In the genomic region with DNA sequence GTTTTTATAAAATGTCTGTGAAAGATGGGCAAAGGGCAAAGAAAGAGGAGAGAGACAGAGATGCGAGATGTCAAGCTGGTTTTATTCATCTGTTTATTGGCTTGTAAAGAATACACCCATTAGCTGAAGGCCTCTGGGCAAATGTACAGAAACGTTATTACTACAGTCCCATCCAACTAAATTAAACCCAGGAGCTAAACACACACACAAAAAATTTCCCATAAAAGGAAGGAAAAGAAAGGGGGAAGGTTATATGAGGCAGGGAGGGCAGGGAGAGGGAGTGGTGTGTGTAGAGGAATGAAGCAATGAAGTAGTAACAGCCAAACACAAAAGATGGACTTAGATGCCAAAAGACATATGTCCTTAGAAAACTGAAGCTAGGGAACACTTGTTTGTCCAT, we compare ENCODE assay signal across 18 cellular contexts. TPM values are rescaled to one million over a fixed set of nuclear protein-coding genes. Genes with fewer than 3 reads are reported as not detected.
A peak's percentile ranks its signal among the peaks of the same experiment; 100 is the strongest.
DNase-seq lines count a peak whose midpoint lies in the region; ATAC-seq, FAIRE-seq and TF ChIP-seq lines count a peak whose summit lies in the region.
"Had no signal": no experiment of that assay in that cellular context is flagged by ENCODE, and none has a peak within 500 bp of the region (broad histone marks: within the 10 kb centered on the region; RNA-seq: fewer than 3 reads in every experiment).

No MANE protein-coding gene starts in this region.

- peaks cover 5% of the 10 kb centered on the region for H3K4me1 ChIP-seq in right cardiac atrium (ENCODE audit: control insufficient read depth, insufficient read depth, low read length)
- peaks cover 18% of the 10 kb centered on the region for H3K4me1 ChIP-seq in keratinocyte (ENCODE audit: control insufficient read depth, extremely low read depth, insufficient read depth, low read length)
- no peaks in the 10 kb centered on the region for H3K4me1 ChIP-seq in transverse colon

- H3K27ac ChIP-seq in right cardiac atrium (ENCODE audit: low read length) (no peak overlapping the region), keratinocyte (ENCODE audit: control insufficient read depth, insufficient read depth, low read length) (no peak overlapping the region), transverse colon (peak overlapping the region in 3 of 4 donors; percentile 8 to 63 (median 12))

- H3K9me3 Mint-ChIP-seq in endothelial cell (ENCODE audit: unreplicated experiment), result no peaks in the 10 kb centered on the region

- WGBS in right cardiac atrium, result 69% methylated on average over 2 of the region's 2 CpGs
- WGBS in transverse colon (ENCODE audit: low coverage in 1 of 2), 2 donors, result 27 to 38% methylated on average over 2 of the region's 2 CpGs

- no peaks in the 10 kb centered on the region for H3K9me1 ChIP-seq in keratinocyte (ENCODE audit: control insufficient read depth, extremely low read depth, insufficient read depth, low read length)

- peaks cover 4% of the 10 kb centered on the region for H3K36me3 Mint-ChIP-seq in endothelial cell (ENCODE audit: low read depth, unreplicated experiment)
- H3K36me3 Mint-ChIP-seq: CD4-positive, CD25-positive, alpha-beta regulatory T cell had no signal

- H3K36me3 ChIP-seq in keratinocyte (ENCODE audit: control insufficient read depth in 2 of 2, extremely low read depth in 1 of 2, insufficient read depth in 2 of 2, low read length in 2 of 2) (no peaks in the 10 kb centered on the region), transverse colon (no peaks in the 10 kb centered on the region)

- no peak for TF ChIP-seq POLR2A in transverse colon (IDR thresholded peaks at IDR 0.05)

- no peak overlapping the region for H3K9ac ChIP-seq in keratinocyte (ENCODE audit: control insufficient read depth, extremely low read depth, insufficient read depth, low read length)
- H3K9ac ChIP-seq: SK-N-SH had no signal

- no peaks in the 10 kb centered on the region for H3K9me3 ChIP-seq in right cardiac atrium (ENCODE audit: control insufficient read depth, low read length)
- H3K9me3 ChIP-seq in keratinocyte (ENCODE audit: control insufficient read depth, low read depth, low read length), result no peaks in the 10 kb centered on the region
- no peaks in the 10 kb centered on the region for H3K9me3 ChIP-seq in transverse colon
- H3K9me3 ChIP-seq: SK-N-SH had no signal

- peak overlapping the region; percentile 6 for H2AFZ ChIP-seq in keratinocyte (ENCODE audit: control insufficient read depth, low read length)

- H3K79me2 ChIP-seq in keratinocyte (ENCODE audit: control insufficient read depth, insufficient read depth, low read length), result peaks cover 9% of the 10 kb centered on the region

- in situ Hi-C loops in transverse colon (cut with MboI; ENCODE audit: low pct_ligation_motif_present in 1 of 4, low pct_unique_long_range_greater_than_20kb in 1 of 4, low sequenced_read_pairs in 3 of 4), result no loop called here

- H3K4me3 ChIP-seq in right cardiac atrium (ENCODE audit: low read length) (no peak overlapping the region), LNCaP clone FGC (ENCODE audit: low read depth, low read length) (no peak overlapping the region), keratinocyte (ENCODE audit: control insufficient read depth in 2 of 3, extremely low read depth in 1 of 3, insufficient read depth in 2 of 3, low read depth in 1 of 3, low read length in 3 of 3) (no peak overlapping the region), transverse colon (no peak overlapping the region)
- H3K4me3 ChIP-seq: K562 had no signal

- peak; percentile 20 for ATAC-seq in Right ventricle myocardium inferior
- no peak for ATAC-seq in right cardiac atrium
- ATAC-seq: HCT116, K562 had no signal

- no peak for FAIRE-seq in keratinocyte (lab: Jason Lieb, UNC)
- FAIRE-seq: K562 had no signal

- no peak for TF ChIP-seq EP300 in transverse colon (IDR thresholded peaks at IDR 0.05; ENCODE audit: low read depth)

- DNase-seq in Right ventricle myocardium inferior (ENCODE audit: missing footprints) (no peak), right cardiac atrium (no peak), LNCaP clone FGC (ENCODE audit: low read depth) (peak; percentile 62), keratinocyte (ENCODE audit: low read depth, low spot score) (no peak), transverse colon (no peak), endothelial cell (ENCODE audit: low spot score) (no peak), EL (no peak)
- no peak for DNase-seq in activated naive CD4-positive, alpha-beta T cell treated with anti-CD3 and anti-CD28 coated beads, Interleukin-2, amount 50 U/mL, for 16 hours
- DNase-seq: CD4-positive, CD25-positive, alpha-beta regulatory T cell; NCI-H1436 treated with DMSO at 0.1 percent for 48 hours; NCI-H2029 treated with DMSO at 0.1 percent for 48 hours; NCI-H748 treated with DMSO at 0.1 percent for 48 hours; SK-N-SH had no signal

- no peaks in the 10 kb centered on the region for H3K27me3 ChIP-seq in right cardiac atrium (ENCODE audit: control insufficient read depth, insufficient read depth)
- no peaks in the 10 kb centered on the region for H3K27me3 ChIP-seq in keratinocyte (ENCODE audit: control insufficient read depth, extremely low read depth, insufficient read depth, low read length)
- no peaks in the 10 kb centered on the region for H3K27me3 ChIP-seq in transverse colon

- no peak overlapping the region for H3K4me3 Mint-ChIP-seq in endothelial cell (ENCODE audit: unreplicated experiment)
- H3K4me3 Mint-ChIP-seq: CD4-positive, CD25-positive, alpha-beta regulatory T cell had no signal

- intact Hi-C loops in Right ventricle myocardium inferior (cut with DNase I) (no loop called here), right cardiac atrium (cut with DNase I) (no loop called here), transverse colon (cut with DNase I; ENCODE audit: low total_unique reads) (no loop called here)

- TF ChIP-seq CTCF in LNCaP clone FGC (IDR thresholded peaks at IDR 0.05; ENCODE audit: control insufficient read depth, extremely low read depth, insufficient read depth) (no peak), keratinocyte (optimal IDR thresholded peaks at IDR 0.05 in 1 of 3, IDR thresholded peaks at IDR 0.05 in 1 of 3, conservative IDR thresholded peaks at IDR 0.05 in 1 of 3; ENCODE audit: extremely low read depth in 1 of 3, insufficient read depth in 2 of 3, low read length in 3 of 3) (no peak), transverse colon (IDR thresholded peaks at IDR 0.05) (no peak), endothelial cell (IDR thresholded peaks at IDR 0.05; ENCODE audit: unreplicated experiment) (no peak)

- H3K27ac Mint-ChIP-seq in endothelial cell (ENCODE audit: unreplicated experiment), result no peak overlapping the region

- no peak overlapping the region for H3K4me2 ChIP-seq in keratinocyte (ENCODE audit: control insufficient read depth, extremely low read depth, insufficient read depth, low read depth, low read length)
- H3K4me2 ChIP-seq: SK-N-SH had no signal

- H4K20me1 ChIP-seq in keratinocyte (ENCODE audit: control insufficient read depth, extremely low read depth, insufficient read depth, low read length), result no peaks in the 10 kb centered on the region

- peaks cover 11% of the 10 kb centered on the region for H3K4me1 Mint-ChIP-seq in endothelial cell (ENCODE audit: unreplicated experiment)

- peaks cover 2% of the 10 kb centered on the region for H3K27me3 Mint-ChIP-seq in endothelial cell (ENCODE audit: unreplicated experiment)

- dilution Hi-C loops in keratinocyte (cut with MboI; ENCODE audit: extremely low pct_ligation_motif_present, low sequenced_read_pairs), result no loop called here

RNA-seq across cellular contexts. Expression of gene MFAP5, which starts 3.1 kb away (rescaled TPM):
- total RNA-seq in Right ventricle myocardium inferior (56.0 TPM), right cardiac atrium (10 to 100 TPM; 13.5 to 44.5 (median 22.6) TPM), transverse colon (10 to 100 TPM; 16.9 to 32.8 (median 22.0) TPM), endothelial cell (ENCODE audit: unreplicated experiment) (0.31 TPM)
- polyA plus RNA-seq in right cardiac atrium (49.4 TPM), keratinocyte (295 to 394 TPM (median 317 TPM) in 3 replicates)
- 33.5 TPM for polyA plus RNA-seq in keratinocyte (2011; ENCODE audit: low read depth)
- polyA plus RNA-seq in keratinocyte (2011; cell fraction: cytosol; rRNA removed), result 174 and 334 TPM in 2 replicates
- 541 and 570 TPM in 2 replicates for polyA plus RNA-seq in keratinocyte (2011; cell fraction: nucleus; rRNA removed)
- 84.4 and 142 TPM in 2 replicates for polyA plus RNA-seq in keratinocyte (2012; ENCODE audit: low replicate concordance)
- polyA minus RNA-seq in keratinocyte, result 158 to 254 TPM (median 197 TPM) in 3 replicates
- polyA minus RNA-seq in keratinocyte (2011; cell fraction: cytosol; rRNA and poly(A)+ RNA removed), result 115 TPM
- polyA minus RNA-seq in keratinocyte (2011; cell fraction: nucleus; rRNA and poly(A)+ RNA removed), result 126 and 277 TPM in 2 replicates
- total RNA-seq: CD4-positive, CD25-positive, alpha-beta regulatory T cell; G401; K562; NCI-H460 had no signal
- polyA plus RNA-seq: CD4-positive, CD25-positive, alpha-beta regulatory T cell; K562 had no signal

RNA-seq across cellular contexts. Expression of gene RIMKLB, which starts 32.1 kb away (rescaled TPM):
- total RNA-seq in Right ventricle myocardium inferior (12.5 TPM), right cardiac atrium (10 to 100 TPM; 11.3 to 17.6 (median 15.3) TPM), transverse colon (10 to 100 TPM in 1 of 4 donors, 1 to 10 TPM in 3; 2.0 to 20.8 (median 7.2) TPM), endothelial cell (ENCODE audit: unreplicated experiment) (101 TPM)
- polyA plus RNA-seq in right cardiac atrium (12.0 TPM), keratinocyte (25.4 to 51.1 TPM (median 31.6 TPM) in 3 replicates)
- polyA plus RNA-seq in keratinocyte (2011; ENCODE audit: low read depth), result 45.1 TPM
- 14.5 and 19.7 TPM in 2 replicates for polyA plus RNA-seq in keratinocyte (2011; cell fraction: cytosol; rRNA removed)
- 82.2 and 118 TPM in 2 replicates for polyA plus RNA-seq in keratinocyte (2011; cell fraction: nucleus; rRNA removed)
- polyA plus RNA-seq in keratinocyte (2012; ENCODE audit: low replicate concordance), result 28.7 and 46.4 TPM in 2 replicates
- polyA minus RNA-seq in keratinocyte, result 13.8 to 72.8 TPM (median 32.7 TPM) in 3 replicates
- polyA minus RNA-seq in keratinocyte (2011; cell fraction: cytosol; rRNA and poly(A)+ RNA removed), result 17.1 TPM
- polyA minus RNA-seq in keratinocyte (2011; cell fraction: nucleus; rRNA and poly(A)+ RNA removed), result 45.5 and 93.3 TPM in 2 replicates

RNA-seq across cellular contexts. Expression of gene AICDA, which starts 53.1 kb away (rescaled TPM):
- total RNA-seq in Right ventricle myocardium inferior, result 0.08 TPM
- not detected for total RNA-seq in right cardiac atrium
- not detected for polyA plus RNA-seq in right cardiac atrium
- not detected in 3 replicates for polyA plus RNA-seq in keratinocyte
- polyA plus RNA-seq in keratinocyte (2011; ENCODE audit: low read depth), result not detected
- polyA plus RNA-seq in keratinocyte (2011; cell fraction: cytosol; rRNA removed), result not detected in 2 replicates
- not detected in 2 replicates for polyA plus RNA-seq in keratinocyte (2011; cell fraction: nucleus; rRNA removed)
- polyA plus RNA-seq in keratinocyte (2012; ENCODE audit: low replicate concordance), result 0.10 TPM in 1 of 2 replicates, not detected in the other
- polyA minus RNA-seq in keratinocyte, result not detected in 3 replicates
- not detected for polyA minus RNA-seq in keratinocyte (2011; cell fraction: cytosol; rRNA and poly(A)+ RNA removed)
- not detected in 2 replicates for polyA minus RNA-seq in keratinocyte (2011; cell fraction: nucleus; rRNA and poly(A)+ RNA removed)
- not detected for total RNA-seq in transverse colon
- total RNA-seq in endothelial cell (ENCODE audit: unreplicated experiment), result 0.10 TPM
- total RNA-seq: A172; CD4-positive, CD25-positive, alpha-beta regulatory T cell; G401; K562; NCI-H460 had no signal
- polyA plus RNA-seq: CD4-positive, CD25-positive, alpha-beta regulatory T cell; K562; SK-N-SH had no signal

Comparison
In these comparisons a context has a peak if more than half of its experiments do, and no peak if none do; other contexts are left out.
1. H3K27ac ChIP-seq: peak in transverse colon (3 of 4); none in right cardiac atrium (single experiment) and keratinocyte (single experiment).
2. RNA of gene MFAP5, which starts 3.1 kb away (total RNA-seq): 56.0 TPM in Right ventricle myocardium inferior (single experiment), 13.5 to 44.5 TPM in right cardiac atrium and 16.9 to 32.8 TPM in transverse colon; 0.31 TPM in endothelial cell (single experiment); every median in the first group is over 10 times any median in the second.